15 cellular contexts compared by ENCODE assay signal in genomic region chr7:131190146-131190545, GRCh38.
A peak's percentile ranks its signal among the peaks of the same experiment; 100 is the strongest.
DNase-seq lines count a peak whose midpoint lies in the region; FAIRE-seq and TF ChIP-seq lines count a peak whose summit lies in the region.
"Had no signal": no experiment of that assay in that cellular context is flagged by ENCODE, and none has a peak within 500 bp of the region (broad histone marks: within the 10 kb centered on the region; RNA-seq: fewer than 3 reads in every experiment).

No MANE protein-coding gene starts in this region.

- H3K4me1 Mint-ChIP-seq in CD14-positive monocyte, result peaks cover 42% of the 10 kb centered on the region

- H3K4me3 Mint-ChIP-seq in CD14-positive monocyte, result peak overlapping the region in 1 of 2 donors; percentile 68
- H3K4me3 Mint-ChIP-seq: CD4-positive, alpha-beta T cell; naive thymus-derived CD4-positive, alpha-beta T cell had no signal

- in situ Hi-C loops in astrocyte of the spinal cord (cut with HindIII; ENCODE audit: low sequenced_read_pairs), result no loop called here

- no peaks in the 10 kb centered on the region for H3F3A ChIP-seq in MM.1S (ENCODE audit: insufficient read depth, low read length)

- TF ChIP-seq CTCF in CD14-positive monocyte (IDR thresholded peaks at IDR 0.05) (no peak), astrocyte of the spinal cord (IDR thresholded peaks at IDR 0.05; ENCODE audit: low read depth, low read length) (no peak), MM.1S (IDR thresholded peaks at IDR 0.05; ENCODE audit: low read length) (no peak), D721Med (IDR thresholded peaks at IDR 0.05; ENCODE audit: insufficient read depth, missing control alignments) (no peak)

- H3K36me3 Mint-ChIP-seq in CD14-positive monocyte, result peaks cover 11 to 13% of the 10 kb centered on the region in 2 donors
- H3K36me3 Mint-ChIP-seq: naive thymus-derived CD4-positive, alpha-beta T cell had no signal

- H3K27ac Mint-ChIP-seq in CD14-positive monocyte, result peak overlapping the region in 5 of 7 donors; percentile 24 to 96 (median 89)
- H3K27ac Mint-ChIP-seq: naive thymus-derived CD4-positive, alpha-beta T cell had no signal

- H3K27me3 Mint-ChIP-seq in CD14-positive monocyte (ENCODE audit: low read depth in 3 of 3), result peaks cover 24 to 35% (median 29%) of the 10 kb centered on the region in 3 donors
- H3K27me3 Mint-ChIP-seq: CD4-positive, alpha-beta T cell had no signal

- peaks cover 0 to 4% (median 2%) of the 10 kb centered on the region in 7 donors for H3K9me3 Mint-ChIP-seq in CD14-positive monocyte
- H3K9me3 Mint-ChIP-seq: CD4-positive, alpha-beta T cell; naive thymus-derived CD4-positive, alpha-beta T cell had no signal

- no peaks in the 10 kb centered on the region for H3K36me3 ChIP-seq in MM.1S (replicated peaks; ENCODE audit: insufficient read depth, low read length)
- H3K36me3 ChIP-seq: SJCRH30, uterus had no signal

- 0 out of 2 replicates have a peak, but pooled peaks cover 5% of the 10 kb centered on the region for H3K4me1 ChIP-seq in MM.1S (ENCODE audit: low read length)

- peak overlapping the region; percentile 53 for H3K27ac ChIP-seq in layer of hippocampus (ENCODE audit: low read depth, low read length)
- H3K27ac ChIP-seq in MM.1S (ENCODE audit: low read length), result no peak overlapping the region
- H3K27ac ChIP-seq: SJCRH30 had no signal

- no peaks in the 10 kb centered on the region for H3K27me3 ChIP-seq in layer of hippocampus (ENCODE audit: control insufficient read depth, insufficient read depth, low read length)
- no peaks in the 10 kb centered on the region for H3K27me3 ChIP-seq in MM.1S (replicated peaks; ENCODE audit: insufficient read depth, low read length)
- H3K27me3 ChIP-seq: SJCRH30, uterus had no signal

- H3K79me2 ChIP-seq in MM.1S (ENCODE audit: low read length), result no peaks in the 10 kb centered on the region

- H4K20me1 ChIP-seq in MM.1S (ENCODE audit: insufficient read depth, low read length), result no peaks in the 10 kb centered on the region

- DNase-seq in CD14-positive monocyte (ENCODE audit: low spot score), result no peak
- peak; percentile 53 for DNase-seq in HT1080 (ENCODE audit: low read depth)
- peak; percentile 19 for DNase-seq in astrocyte of the spinal cord (ENCODE audit: low read depth, low spot score)
- DNase-seq in MM.1S, result no peak
- no peak for DNase-seq in D721Med (ENCODE audit: insufficient read length, low spot score)
- DNase-seq in midbrain (lab: John Stamatoyannopoulos, UW), result no peak
- DNase-seq in NOMO-1 treated with DMSO at 0.1 percent for 48 hours (lab: John Stamatoyannopoulos, UW; ENCODE audit: unreplicated experiment), result no peak
- DNase-seq: CD4-positive, alpha-beta T cell; hippocampal formation; naive thymus-derived CD4-positive, alpha-beta T cell; NCI-H345; SJCRH30; uterus had no signal

- H3K9me3 ChIP-seq in MM.1S (replicated peaks; ENCODE audit: insufficient read depth, low read length), result no peaks in the 10 kb centered on the region
- H3K9me3 ChIP-seq: SJCRH30, uterus had no signal

- no peak overlapping the region for H2AFZ ChIP-seq in MM.1S (ENCODE audit: low read length)

- H3K4me2 ChIP-seq in MM.1S (ENCODE audit: low read depth, low read length), result no peak overlapping the region

- H3K9ac ChIP-seq in MM.1S (ENCODE audit: low read length), result no peak overlapping the region

- H3K4me3 ChIP-seq in astrocyte of the spinal cord (ENCODE audit: low read depth, low read length), result no peak overlapping the region
- H3K4me3 ChIP-seq in MM.1S (ENCODE audit: low read length), result no peak overlapping the region
- H3K4me3 ChIP-seq: SJCRH30, skin epidermis, uterus had no signal

- H3K9me2 ChIP-seq in MM.1S (replicated peaks; ENCODE audit: insufficient read depth, low read length), result no peaks in the 10 kb centered on the region

- intact Hi-C loops in CD14-positive monocyte (cut with micrococcal nuclease), result no loop called here

- no peak for FAIRE-seq in D721Med (lab: Jason Lieb, UNC)

Comparison
In these comparisons a context has a peak if more than half of its experiments do, and no peak if none do; other contexts are left out.
1. DNase-seq: peak in HT1080 (single experiment) and astrocyte of the spinal cord (single experiment); none in CD14-positive monocyte (single experiment), MM.1S (single experiment), D721Med (single experiment), midbrain (single experiment) and NOMO-1 treated with DMSO at 0.1 percent for 48 hours (single experiment).